ENCODE assay signal across 8 cellular contexts in the genomic region with DNA sequence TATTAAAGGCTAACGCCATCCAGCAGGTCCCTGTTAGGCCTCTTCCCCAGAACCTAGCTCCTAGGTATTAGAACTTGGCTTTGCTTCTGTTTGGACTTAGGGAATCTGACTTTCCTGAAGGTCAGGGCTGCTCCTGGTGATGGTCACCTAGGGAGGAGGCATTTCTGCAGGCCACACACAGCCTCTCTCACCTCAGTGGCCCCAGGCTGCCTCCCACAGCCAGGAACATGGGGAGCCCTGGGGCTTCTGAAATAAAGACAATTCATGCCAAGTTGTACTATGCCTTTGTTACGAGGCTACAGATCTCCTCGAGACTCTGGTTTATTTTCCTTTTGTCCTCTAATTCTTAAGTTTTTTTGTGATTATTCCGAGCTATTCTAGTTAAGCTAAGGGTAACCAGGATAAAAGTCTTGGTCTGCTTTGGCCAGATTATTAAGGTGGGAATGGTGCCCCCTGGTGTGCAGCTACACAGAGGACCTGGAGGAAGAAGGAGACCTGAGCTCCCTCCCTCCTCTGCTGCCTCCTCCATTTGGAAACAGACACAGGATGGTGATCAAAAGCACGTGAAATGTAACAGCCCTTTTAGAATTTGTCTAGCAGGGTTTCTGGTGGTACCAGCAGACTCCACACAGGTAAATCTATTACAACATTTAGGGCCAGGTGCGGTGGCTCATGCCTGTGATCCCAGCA.
DNase-seq lines count a peak whose midpoint lies in the region; ATAC-seq and TF ChIP-seq lines count a peak whose summit lies in the region.

No MANE protein-coding gene starts in this region.

- H3K9me2 ChIP-seq in GM23338 (ENCODE audit: insufficient read depth) = no peaks in the 10 kb centered on the region

- no peak overlapping the region for H3K4ac ChIP-seq in mesendoderm (ENCODE audit: low read depth, low read length)

- H2BK5ac ChIP-seq in mesendoderm (ENCODE audit: low read length) = no peak overlapping the region

- H3K9ac ChIP-seq in colonic mucosa (ENCODE audit: low read depth in 2 of 2, low read length in 2 of 2) (no peak overlapping the region), mesendoderm (ENCODE audit: low read length) (no peak overlapping the region)

- no peaks in the 10 kb centered on the region for H3K9me3 ChIP-seq in colonic mucosa

- H3K4me2 ChIP-seq in GM23338 = no peak overlapping the region
- no peak overlapping the region for H3K4me2 ChIP-seq in mesendoderm (ENCODE audit: low read length)

- no peak overlapping the region for H4K8ac ChIP-seq in mesendoderm (ENCODE audit: low read depth, low read length)

- no peaks in the 10 kb centered on the region for H3K27me3 ChIP-seq in GM23338 (ENCODE audit: insufficient read depth)
- no peaks in the 10 kb centered on the region for H3K27me3 ChIP-seq in colonic mucosa
- H3K27me3 ChIP-seq in mesendoderm (ENCODE audit: insufficient read depth, low read length, poor library complexity) = no peaks in the 10 kb centered on the region

- H2BK15ac ChIP-seq in mesendoderm (replicated peaks; ENCODE audit: low read depth) = no peak overlapping the region

- H4K5ac ChIP-seq in mesendoderm (ENCODE audit: low read length) = no peak overlapping the region

- H3K27ac ChIP-seq in GM23338 (ENCODE audit: low read depth) = no peak overlapping the region
- no peak overlapping the region for H3K27ac ChIP-seq in colonic mucosa
- H3K27ac ChIP-seq in mesendoderm (ENCODE audit: low read depth, low read length) = no peak overlapping the region

- no peaks in the 10 kb centered on the region; the same call in 2 of the 3 replicates for H3K4me1 Mint-ChIP-seq in GM23338
- peaks cover 0 to 2% (median 0%) of the 10 kb centered on the region in 4 donors for H3K4me1 Mint-ChIP-seq in naive thymus-derived CD8-positive, alpha-beta T cell

- H3K18ac ChIP-seq in mesendoderm (ENCODE audit: low read length) = no peak overlapping the region

- no peaks in the 10 kb centered on the region for H3K27me3 Mint-ChIP-seq in GM23338 (ENCODE audit: insufficient read depth, low read depth, poor library complexity)
- peaks cover 0 to 19% (median 5%) of the 10 kb centered on the region in 5 donors for H3K27me3 Mint-ChIP-seq in naive thymus-derived CD8-positive, alpha-beta T cell

- no peak overlapping the region for H3K23ac ChIP-seq in mesendoderm (ENCODE audit: low read length)

- H3K4me1 ChIP-seq in GM23338 (ENCODE audit: insufficient read depth) = no peaks in the 10 kb centered on the region
- H3K4me1 ChIP-seq in colonic mucosa = no peaks in the 10 kb centered on the region
- no peaks in the 10 kb centered on the region for H3K4me1 ChIP-seq in mesendoderm (ENCODE audit: control insufficient read depth, low read depth, low read length)

- H3K79me2 ChIP-seq in GM23338 (replicated peaks; ENCODE audit: insufficient read depth) (no peaks in the 10 kb centered on the region), mesendoderm (ENCODE audit: control insufficient read depth, insufficient read depth, low read length) (no peaks in the 10 kb centered on the region)

- H3K36me3 Mint-ChIP-seq in GM23338 (ENCODE audit: low read depth) = no peaks in the 10 kb centered on the region
- H3K36me3 Mint-ChIP-seq in naive thymus-derived CD8-positive, alpha-beta T cell = no peaks in the 10 kb centered on the region

- H3K9me3 Mint-ChIP-seq in GM23338 = no peaks in the 10 kb centered on the region
- no peaks in the 10 kb centered on the region for H3K9me3 Mint-ChIP-seq in naive thymus-derived CD8-positive, alpha-beta T cell

- POLR2A ChIA-PET in naive thymus-derived CD8-positive, alpha-beta T cell (lab: Charles Lee) = no interaction called here

- H3F3A ChIP-seq in GM23338 (replicated peaks; ENCODE audit: low read depth) = no peaks in the 10 kb centered on the region

- H3K56ac ChIP-seq in mesendoderm (ENCODE audit: low read length) = no peak overlapping the region

- no peak overlapping the region for H2AK5ac ChIP-seq in mesendoderm (ENCODE audit: low read length)

- H4K20me1 ChIP-seq in GM23338 (replicated peaks; ENCODE audit: insufficient read depth) = no peaks in the 10 kb centered on the region

- H3K79me1 ChIP-seq in mesendoderm (ENCODE audit: low read length) = no peaks in the 10 kb centered on the region

- no peak overlapping the region for H3K4me3 Mint-ChIP-seq in GM23338
- H3K4me3 Mint-ChIP-seq in naive thymus-derived CD8-positive, alpha-beta T cell = no peak overlapping the region

- H3K4me3 ChIP-seq in GM23338 (no peak overlapping the region), colonic mucosa (no peak overlapping the region), mesendoderm (ENCODE audit: low read length) (no peak overlapping the region)

- no CpG with 5 or more reads among the region's 6 CpGs for WGBS in mesendoderm (ENCODE audit: extremely low coverage, insufficient coverage, low lambda C conversion rate)

- H3K27ac Mint-ChIP-seq in GM23338 = no peak overlapping the region
- H3K27ac Mint-ChIP-seq in naive thymus-derived CD8-positive, alpha-beta T cell = no peak overlapping the region

- intact Hi-C loops in colonic mucosa (cut with DNase I) = no loop called here

- H3K36me3 ChIP-seq in GM23338 (ENCODE audit: insufficient read depth) (no peaks in the 10 kb centered on the region), colonic mucosa (no peaks in the 10 kb centered on the region), mesendoderm (ENCODE audit: control insufficient read depth, insufficient read depth, low read length) (no peaks in the 10 kb centered on the region)

- H2AFZ ChIP-seq in GM23338 = no peak overlapping the region

- peak; percentile 81 for ATAC-seq in GM23338
- no peak for ATAC-seq in naive thymus-derived CD8-positive, alpha-beta T cell

- no peak overlapping the region for H2BK120ac ChIP-seq in mesendoderm (ENCODE audit: low read depth, low read length)

- TF ChIP-seq CTCF in GM23338 (conservative IDR thresholded peaks at IDR 0.05; ENCODE audit: low read depth in 2 of 2) (peak; percentile 61 to 83), colonic mucosa (IDR thresholded peaks at IDR 0.05) (peak; percentile 43)

- peak; percentile 42 for DNase-seq in NCI-H1436 (lab: John Stamatoyannopoulos, UW)
- no peak for DNase-seq in NCI-H1436 treated with DMSO at 0.1 percent for 48 hours (lab: John Stamatoyannopoulos, UW)
- DNase-seq in GM23338 (ENCODE audit: low spot score) = peak; percentile 78
- peak; percentile 6 to 77 for DNase-seq in NCI-H526 (lab: John Stamatoyannopoulos, UW)
- peak; percentile 65 for DNase-seq in colonic mucosa
- peak; percentile 73 for DNase-seq in mesendoderm
- no peak for DNase-seq in NCI-H187 (lab: John Stamatoyannopoulos, UW)
- DNase-seq in naive thymus-derived CD8-positive, alpha-beta T cell = no peak

TF ChIP-seq in GM23338, 12 proteins besides CTCF, POLR2A, EP300 and RAD21 (continues in another document):
- TF ChIP-seq ZNF114 (CRISPR knock-in tag; IDR thresholded peaks at IDR 0.05) = no peak
- TF ChIP-seq, protein P1, sequence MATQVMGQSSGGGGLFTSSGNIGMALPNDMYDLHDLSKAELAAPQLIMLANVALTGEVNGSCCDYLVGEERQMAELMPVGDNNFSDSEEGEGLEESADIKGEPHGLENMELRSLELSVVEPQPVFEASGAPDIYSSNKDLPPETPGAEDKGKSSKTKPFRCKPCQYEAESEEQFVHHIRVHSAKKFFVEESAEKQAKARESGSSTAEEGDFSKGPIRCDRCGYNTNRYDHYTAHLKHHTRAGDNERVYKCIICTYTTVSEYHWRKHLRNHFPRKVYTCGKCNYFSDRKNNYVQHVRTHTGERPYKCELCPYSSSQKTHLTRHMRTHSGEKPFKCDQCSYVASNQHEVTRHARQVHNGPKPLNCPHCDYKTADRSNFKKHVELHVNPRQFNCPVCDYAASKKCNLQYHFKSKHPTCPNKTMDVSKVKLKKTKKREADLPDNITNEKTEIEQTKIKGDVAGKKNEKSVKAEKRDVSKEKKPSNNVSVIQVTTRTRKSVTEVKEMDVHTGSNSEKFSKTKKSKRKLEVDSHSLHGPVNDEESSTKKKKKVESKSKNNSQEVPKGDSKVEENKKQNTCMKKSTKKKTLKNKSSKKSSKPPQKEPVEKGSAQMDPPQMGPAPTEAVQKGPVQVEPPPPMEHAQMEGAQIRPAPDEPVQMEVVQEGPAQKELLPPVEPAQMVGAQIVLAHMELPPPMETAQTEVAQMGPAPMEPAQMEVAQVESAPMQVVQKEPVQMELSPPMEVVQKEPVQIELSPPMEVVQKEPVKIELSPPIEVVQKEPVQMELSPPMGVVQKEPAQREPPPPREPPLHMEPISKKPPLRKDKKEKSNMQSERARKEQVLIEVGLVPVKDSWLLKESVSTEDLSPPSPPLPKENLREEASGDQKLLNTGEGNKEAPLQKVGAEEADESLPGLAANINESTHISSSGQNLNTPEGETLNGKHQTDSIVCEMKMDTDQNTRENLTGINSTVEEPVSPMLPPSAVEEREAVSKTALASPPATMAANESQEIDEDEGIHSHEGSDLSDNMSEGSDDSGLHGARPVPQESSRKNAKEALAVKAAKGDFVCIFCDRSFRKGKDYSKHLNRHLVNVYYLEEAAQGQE (IDR thresholded peaks at IDR 0.05; ENCODE audit: unreplicated experiment) = no peak
- TF ChIP-seq CREB1 (CRISPR knock-in tag; IDR thresholded peaks at IDR 0.05; ENCODE audit: low read depth) = no peak
- TF ChIP-seq STAT1 (IDR thresholded peaks at IDR 0.05; ENCODE audit: unreplicated experiment) = no peak
- no peak for TF ChIP-seq NANOG (IDR thresholded peaks at IDR 0.05; ENCODE audit: borderline replicate concordance)
- no peak for TF ChIP-seq JUNB (IDR thresholded peaks at IDR 0.05; ENCODE audit: unreplicated experiment)
- TF ChIP-seq POLR2AphosphoS5 (IDR thresholded peaks at IDR 0.05; ENCODE audit: low read depth) = no peak
- TF ChIP-seq EZH2phosphoT487 (IDR thresholded peaks at IDR 0.05; ENCODE audit: unreplicated experiment) = no peak
- no peak for TF ChIP-seq EZH2 (IDR thresholded peaks at IDR 0.05; ENCODE audit: low read depth, unreplicated experiment)
- TF ChIP-seq, protein P2, sequence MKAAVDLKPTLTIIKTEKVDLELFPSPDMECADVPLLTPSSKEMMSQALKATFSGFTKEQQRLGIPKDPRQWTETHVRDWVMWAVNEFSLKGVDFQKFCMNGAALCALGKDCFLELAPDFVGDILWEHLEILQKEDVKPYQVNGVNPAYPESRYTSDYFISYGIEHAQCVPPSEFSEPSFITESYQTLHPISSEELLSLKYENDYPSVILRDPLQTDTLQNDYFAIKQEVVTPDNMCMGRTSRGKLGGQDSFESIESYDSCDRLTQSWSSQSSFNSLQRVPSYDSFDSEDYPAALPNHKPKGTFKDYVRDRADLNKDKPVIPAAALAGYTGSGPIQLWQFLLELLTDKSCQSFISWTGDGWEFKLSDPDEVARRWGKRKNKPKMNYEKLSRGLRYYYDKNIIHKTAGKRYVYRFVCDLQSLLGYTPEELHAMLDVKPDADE (IDR thresholded peaks at IDR 0.05) = no peak

Comparison
In these comparisons a context has a peak if more than half of its experiments do, and no peak if none do; other contexts are left out.
1. DNase-seq: peak in NCI-H1436 (single experiment), GM23338 (single experiment), NCI-H526 (2 of 2), colonic mucosa (single experiment) and mesendoderm (single experiment); none in NCI-H1436 treated with DMSO at 0.1 percent for 48 hours (single experiment), NCI-H187 (0 of 2) and naive thymus-derived CD8-positive, alpha-beta T cell (0 of 10).